ENCODE assay signal across 8 cellular contexts in genomic region chr19:44800461-44800860, GRCh38. TPM values are rescaled to one million over a fixed set of nuclear protein-coding genes. Genes with fewer than 3 reads are reported as not detected.
A peak's percentile ranks its signal among the peaks of the same experiment; 100 is the strongest.
DNase-seq lines count a peak whose midpoint lies in the region; ATAC-seq and TF ChIP-seq lines count a peak whose summit lies in the region.

No MANE protein-coding gene starts in this region.

- TF ChIP-seq CTCF in AG04449 (IDR thresholded peaks at IDR 0.05; ENCODE audit: insufficient read depth, low read length, missing control alignments), result peak; percentile 100
- peak; percentile 97 for TF ChIP-seq CTCF in PC-9 (conservative IDR thresholded peaks at IDR 0.05)
- peak; percentile 76 for TF ChIP-seq CTCF in neural cell (IDR thresholded peaks at IDR 0.05; ENCODE audit: poor library complexity, severe bottlenecking)

- H4K20me1 ChIP-seq in PC-9 (ENCODE audit: insufficient read depth), result peaks cover 6% of the 10 kb centered on the region; the same call in 1 of the 2 replicates
- H4K20me1 ChIP-seq in neural cell (ENCODE audit: insufficient read depth), result no peaks in the 10 kb centered on the region

- no peak overlapping the region for H3K4me2 ChIP-seq in PC-9
- no peak overlapping the region for H3K4me2 ChIP-seq in neural cell (ENCODE audit: low read length)

- no peaks in the 10 kb centered on the region for H3K36me3 Mint-ChIP-seq in activated T-cell treated with anti-CD3 and anti-CD28 coated beads, Interleukin-2, amount 50 U/mL, for 24 hours (ENCODE audit: low read depth)

- H3K9me2 ChIP-seq in PC-9 (ENCODE audit: insufficient read depth) (no peaks in the 10 kb centered on the region), neural cell (ENCODE audit: insufficient read depth, low read length) (no peaks in the 10 kb centered on the region)

- H3F3A ChIP-seq in PC-9 (ENCODE audit: insufficient read depth, low read depth), result peaks cover 76% of the 10 kb centered on the region
- no peaks in the 10 kb centered on the region for H3F3A ChIP-seq in neural cell (ENCODE audit: insufficient read depth, low read length, poor library complexity, severe bottlenecking)

- H3K79me2 ChIP-seq in PC-9 (ENCODE audit: low read depth) (no peaks in the 10 kb centered on the region), neural cell (replicated peaks; ENCODE audit: insufficient read depth, low read length) (no peaks in the 10 kb centered on the region)

- no peak overlapping the region for H3K9ac ChIP-seq in neural cell (ENCODE audit: low read length)

- H3K27ac ChIP-seq in PC-9 (no peak overlapping the region), neural cell (ENCODE audit: low read length) (no peak overlapping the region), substantia nigra (ENCODE audit: low read depth, low read length, poor library complexity, severe bottlenecking) (no peak overlapping the region)

- H3K4me3 ChIP-seq in AG04449 (ENCODE audit: low read depth, low read length), result no peak overlapping the region
- H3K4me3 ChIP-seq in PC-9, result no peak overlapping the region
- H3K4me3 ChIP-seq in neural cell (ENCODE audit: low read length), result no peak overlapping the region

- H3K27me3 Mint-ChIP-seq in activated T-cell treated with anti-CD3 and anti-CD28 coated beads, Interleukin-2, amount 50 U/mL, for 24 hours, result no peaks in the 10 kb centered on the region

- ATAC-seq in GM18511 (IDR thresholded peaks at IDR 0.05; ENCODE audit: unreplicated experiment), result peak; percentile 89

- H3K27me3 ChIP-seq in PC-9 (ENCODE audit: insufficient read depth, low read depth) (no peaks in the 10 kb centered on the region), neural cell (ENCODE audit: insufficient read depth, low read depth, low read length) (no peaks in the 10 kb centered on the region)

- peaks cover 6% of the 10 kb centered on the region for H3K36me3 ChIP-seq in PC-9 (ENCODE audit: low read depth)
- H3K36me3 ChIP-seq in neural cell (ENCODE audit: insufficient read depth, low read length), result no peaks in the 10 kb centered on the region

- H3K9me3 Mint-ChIP-seq in activated T-cell treated with anti-CD3 and anti-CD28 coated beads, Interleukin-2, amount 50 U/mL, for 24 hours, result no peaks in the 10 kb centered on the region

- TF ChIP-seq RAD21 in neural cell (conservative IDR thresholded peaks at IDR 0.05), result peak; percentile 61

- H3K9me3 ChIP-seq in PC-9 (ENCODE audit: insufficient read depth, low read depth) (no peaks in the 10 kb centered on the region), neural cell (ENCODE audit: low read length) (no peaks in the 10 kb centered on the region)

- TF ChIP-seq EP300 in neural cell (conservative IDR thresholded peaks at IDR 0.05; ENCODE audit: poor library complexity, severe bottlenecking), result no peak

- CTCF ChIA-PET in AG04449 (lab: Yijun Ruan, JAX) (interaction anchor here (2.9 to 9.3 kb wide), 2 partner anchors 5 to 17 kb away, joined by 19 to 85 read pairs; partner anchors contain the start of gene BCAM), PC-9 (lab: Charles Lee) (no interaction called here)

- no peak for DNase-seq in AG04449 (ENCODE audit: low read depth, low spot score)
- peak; percentile 83 for DNase-seq in HuH-7.5 (ENCODE audit: low spot score)
- DNase-seq in PC-9, result peak; percentile 73 to 85
- peak; percentile 86 for DNase-seq in activated T-cell treated with anti-CD3 and anti-CD28 coated beads, Interleukin-2, amount 50 U/mL, for 24 hours
- peak; percentile 56 for DNase-seq in fibroblast of gingiva (ENCODE audit: low read depth)
- DNase-seq in substantia nigra (lab: John Stamatoyannopoulos, UW), result peak in 42 of 49 donors; percentile 8 to 84 (median 49)

- intact Hi-C loops in PC-9 (cut with micrococcal nuclease; ENCODE audit: unreplicated experiment), result no loop called here

- H2AFZ ChIP-seq in PC-9 (no peak overlapping the region), neural cell (ENCODE audit: low read depth, low read length) (no peak overlapping the region)

- peaks cover 22% of the 10 kb centered on the region for H3K4me1 ChIP-seq in PC-9 (replicated peaks; ENCODE audit: insufficient read depth)

- POLR2A ChIA-PET in AG04449 (lab: Yijun Ruan, JAX), result no interaction called here
- POLR2A ChIA-PET in PC-9 (lab: Charles Lee; ENCODE audit: unreplicated experiment), result no interaction called here

- BruUV-seq in PC-9 (replicated peaks; lab: Mats Ljungman, UMichigan), result no TSS peak

- H3K4me1 Mint-ChIP-seq in activated T-cell treated with anti-CD3 and anti-CD28 coated beads, Interleukin-2, amount 50 U/mL, for 24 hours (ENCODE audit: low read depth), result peaks cover 10% of the 10 kb centered on the region

- H3K27ac Mint-ChIP-seq in activated T-cell treated with anti-CD3 and anti-CD28 coated beads, Interleukin-2, amount 50 U/mL, for 24 hours, result no peak overlapping the region

- no peak overlapping the region for H3K4me3 Mint-ChIP-seq in activated T-cell treated with anti-CD3 and anti-CD28 coated beads, Interleukin-2, amount 50 U/mL, for 24 hours

TF ChIP-seq in neural cell, 6 proteins besides CTCF, POLR2A, EP300 and RAD21:
- TF ChIP-seq EZH2 (IDR thresholded peaks at IDR 0.05; ENCODE audit: borderline replicate concordance, insufficient read depth, low read length, poor library complexity, severe bottlenecking), result no peak
- no peak for TF ChIP-seq POLR2AphosphoS5 (IDR thresholded peaks at IDR 0.05)
- TF ChIP-seq SMC3 (conservative IDR thresholded peaks at IDR 0.05; ENCODE audit: poor library complexity), result peak; percentile 72
- TF ChIP-seq MXI1 (conservative IDR thresholded peaks at IDR 0.05; ENCODE audit: poor library complexity, severe bottlenecking), result no peak

RNA-seq across cellular contexts. Expression of gene BCAM, which starts 8.4 kb away (rescaled TPM):
- total RNA-seq in PC-9 (2021), result 146 and 199 TPM in 2 replicates
- 0.54 and 0.68 TPM in 2 replicates for polyA plus RNA-seq in neural cell
- polyA minus RNA-seq in neural cell, result 1.2 and 1.9 TPM in 2 replicates

RNA-seq across cellular contexts. Expression of gene CBLC, which starts 22.8 kb away (rescaled TPM):
- 53.6 and 68.8 TPM in 2 replicates for total RNA-seq in PC-9 (2021)
- not detected in 2 replicates for polyA plus RNA-seq in neural cell
- not detected in 2 replicates for polyA minus RNA-seq in neural cell

RNA-seq across cellular contexts. Expression of gene NECTIN2, which starts 45.6 kb away (rescaled TPM):
- 115 and 136 TPM in 2 replicates for total RNA-seq in PC-9 (2021)
- polyA plus RNA-seq in neural cell, result 33.2 and 43.5 TPM in 2 replicates
- 36.0 and 44.3 TPM in 2 replicates for polyA minus RNA-seq in neural cell

RNA-seq across cellular contexts. Expression of gene BCL3, which starts 52.0 kb away (rescaled TPM):
- 36.1 and 38.9 TPM in 2 replicates for total RNA-seq in PC-9 (2021)
- polyA plus RNA-seq in neural cell, result 0.48 and 1.6 TPM in 2 replicates
- not detected in 2 replicates for polyA minus RNA-seq in neural cell
